Comparison of ENCODE assay signal across 8 cellular contexts in the genomic region with DNA sequence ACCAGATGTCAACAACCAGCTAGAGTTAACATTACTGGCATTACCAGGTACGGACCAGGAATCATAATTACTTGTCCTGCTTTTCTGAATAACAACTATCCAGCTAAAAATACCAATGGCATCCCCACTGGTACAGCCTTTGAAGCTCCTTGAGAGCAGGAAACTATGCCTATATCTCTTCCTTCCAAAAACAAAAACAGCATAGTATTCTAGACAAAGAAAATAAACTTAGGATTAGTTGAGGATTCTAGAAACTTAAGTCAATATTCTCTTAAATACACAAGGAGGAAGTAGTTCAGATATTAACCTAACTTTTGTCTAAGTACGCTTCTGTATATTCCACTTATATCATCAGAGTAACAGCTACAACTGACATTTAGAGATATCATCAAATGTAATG. TPM values are rescaled to one million over a fixed set of nuclear protein-coding genes. Genes with fewer than 3 reads are reported as not detected.
A peak's percentile ranks its signal among the peaks of the same experiment; 100 is the strongest.
DNase-seq lines count a peak whose midpoint lies in the region; TF ChIP-seq lines count a peak whose summit lies in the region.
"Had no signal": no experiment of that assay in that cellular context is flagged by ENCODE, and none has a peak within 500 bp of the region (broad histone marks: within the 10 kb centered on the region; RNA-seq: fewer than 3 reads in every experiment).

No MANE protein-coding gene starts in this region.

- H4K5ac ChIP-seq in H9 (ENCODE audit: insufficient read length, low read depth, low read length) = no peak overlapping the region

- peak overlapping the region; percentile 86 for H3K4me2 ChIP-seq in H9 (ENCODE audit: insufficient read depth, insufficient read length, low read length)

- H2BK12ac ChIP-seq in H9 (ENCODE audit: insufficient read length, low read depth, low read length) = no peak overlapping the region

- WGBS in H9 (ENCODE audit: extremely low coverage, insufficient read length, low lambda C conversion rate) = no CpG with 5 or more reads among the region's 2 CpGs

- H3K4me1 ChIP-seq in H9 (ENCODE audit: insufficient read depth, low read length) (no peaks in the 10 kb centered on the region; the same call in 1 of the 2 replicates), SJCRH30 (0 out of 2 replicates have a peak, but pooled peaks cover 8% of the 10 kb centered on the region)

- H3K27me3 Mint-ChIP-seq in H9 (ENCODE audit: low read depth) = no peaks in the 10 kb centered on the region

- H4K8ac ChIP-seq in H9 (replicated peaks; ENCODE audit: insufficient read length, low read depth, low read length) = no peak overlapping the region

- H2AFZ ChIP-seq in H9 (ENCODE audit: low read length) = no peak overlapping the region

- H3K9me3 ChIP-seq in H9 (ENCODE audit: control insufficient read depth, low read depth, low read length) (no peaks in the 10 kb centered on the region), SJCRH30 (replicated peaks) (no peaks in the 10 kb centered on the region)

- no peak overlapping the region for H3T11ph ChIP-seq in H9 (ENCODE audit: low read length)

- H2BK5ac ChIP-seq in H9 (ENCODE audit: insufficient read length, low read length) = no peak overlapping the region

- H3K36me3 Mint-ChIP-seq in H9 (ENCODE audit: insufficient read depth in 1 of 3, low read depth in 3 of 3) = peaks cover 20 to 26% (median 23%) of the 10 kb centered on the region in 3 experiments

- no peak overlapping the region for H2AK5ac ChIP-seq in H9 (ENCODE audit: insufficient read length, low read length)

- peaks cover 55% of the 10 kb centered on the region for H3K36me3 ChIP-seq in SJCRH30

- no peak overlapping the region for H3K4ac ChIP-seq in H9 (ENCODE audit: low read depth, low read length)

- H3K79me1 ChIP-seq in H9 (ENCODE audit: insufficient read depth, low read depth, low read length, poor library complexity, severe bottlenecking) = no peaks in the 10 kb centered on the region

- no peak overlapping the region for H3K56ac ChIP-seq in H9 (ENCODE audit: insufficient read length, low read depth, low read length)

- H3K4me3 ChIP-seq in SJCRH30 (peak overlapping the region; percentile 5; the same call in 1 of the 2 replicates), epithelial cell of esophagus (ENCODE audit: low read length) (peak overlapping the region; percentile 91), retinal pigment epithelial cell (ENCODE audit: low read length) (peak overlapping the region; percentile 99)

- H2BK15ac ChIP-seq in H9 (ENCODE audit: low read depth, low read length) = no peak overlapping the region

- no peak overlapping the region for H3K14ac ChIP-seq in H9 (ENCODE audit: insufficient read depth, low read length)

- DNase-seq in H9 (no peak), SJCRH30 (no peak), epithelial cell of esophagus (ENCODE audit: low read depth) (no peak), retinal pigment epithelial cell (ENCODE audit: low read depth) (no peak), amygdala (lab: John Stamatoyannopoulos, UW) (no peak), DMS 273 treated with DMSO at 0.1 percent for 48 hours (lab: John Stamatoyannopoulos, UW) (no peak)
- no peak for DNase-seq in stimulated activated CD4-positive, alpha-beta T cell treated with anti-CD3 and anti-CD28 coated beads, Interleukin-12 subunit alpha, Interleukin-12 subunit beta, amount 100 ng/mL, for 4 hours
- DNase-seq: activated CD4-positive, alpha-beta T cell treated with anti-CD3 and anti-CD28 coated beads for 1 hour had no signal

- H4K20me1 ChIP-seq in H9 (ENCODE audit: control insufficient read depth, insufficient read depth, insufficient read length) = no peaks in the 10 kb centered on the region

- H3K18ac ChIP-seq in H9 (ENCODE audit: insufficient read length, low read depth, low read length) = no peak overlapping the region

- H2BK120ac ChIP-seq in H9 (ENCODE audit: low read depth, low read length, poor library complexity, severe bottlenecking) = no peak overlapping the region

- no peak overlapping the region for H4K91ac ChIP-seq in H9 (ENCODE audit: insufficient read length, low read depth, low read length)

- no peak overlapping the region for H2BK20ac ChIP-seq in H9 (ENCODE audit: low read depth, low read length, poor library complexity, severe bottlenecking)

- H3K79me2 ChIP-seq in H9 (ENCODE audit: insufficient read depth, low read length) = peaks cover 66% of the 10 kb centered on the region; the same call in 1 of the 2 replicates

- H3K27me3 ChIP-seq in H9 (ENCODE audit: insufficient read depth, low read length) (no peaks in the 10 kb centered on the region), SJCRH30 (no peaks in the 10 kb centered on the region)

- no peaks in the 10 kb centered on the region for H3K9me3 Mint-ChIP-seq in H9

- TF ChIP-seq CTCF in H9 (conservative IDR thresholded peaks at IDR 0.05) (no peak), epithelial cell of esophagus (IDR thresholded peaks at IDR 0.05; ENCODE audit: insufficient read depth, low read depth, low read length, missing control alignments) (no peak), retinal pigment epithelial cell (conservative IDR thresholded peaks at IDR 0.05; ENCODE audit: low read depth, low read length) (no peak)

- H3K9ac ChIP-seq in H9 (ENCODE audit: extremely low read depth, insufficient read length, low read length) = no peak overlapping the region

- H3K4me1 Mint-ChIP-seq in H9 = peaks cover 38 to 49% of the 10 kb centered on the region in 2 experiments

- peaks cover 6% of the 10 kb centered on the region for H3K23me2 ChIP-seq in H9 (ENCODE audit: insufficient read length, low read depth, low read length, poor library complexity, severe bottlenecking)

- H3K23ac ChIP-seq in H9 (ENCODE audit: insufficient read length, low read depth, low read length) = no peak overlapping the region

- H3K27ac ChIP-seq in H9 (ENCODE audit: insufficient read length, low read depth, low read length) (no peak overlapping the region), SJCRH30 (no peak overlapping the region)

- peak overlapping the region; percentile 13 to 41 (median 39); a peak in 3 of 7 replicates for H3K27ac Mint-ChIP-seq in H9

- no peak overlapping the region; a peak in 3 of 5 replicates for H3K4me3 Mint-ChIP-seq in H9

RNA-seq across cellular contexts. Expression of gene FUBP1, which starts 3.0 kb away (rescaled TPM):
- total RNA-seq in H9 (2021) = 271 TPM in 2 replicates
- 261 and 295 TPM in 2 replicates for total RNA-seq in SJCRH30 (2014; rRNA removed; shearing (Covaris generic))

RNA-seq across cellular contexts. Expression of gene DNAJB4, which starts 28.8 kb away (rescaled TPM):
- total RNA-seq in H9 (2021) = 8.1 and 8.6 TPM in 2 replicates
- total RNA-seq in SJCRH30 (2014; rRNA removed; shearing (Covaris generic)) = 30.6 and 35.0 TPM in 2 replicates

Comparison
In these comparisons a context has a peak if more than half of its experiments do, and no peak if none do; other contexts are left out.
1. H3K4me3 ChIP-seq: peak in every context shown above with its lines; median percentile 99 in retinal pigment epithelial cell; 91 in epithelial cell of esophagus; 5 in SJCRH30.